ENCODE assay signal across 8 cellular contexts in the genomic region with DNA sequence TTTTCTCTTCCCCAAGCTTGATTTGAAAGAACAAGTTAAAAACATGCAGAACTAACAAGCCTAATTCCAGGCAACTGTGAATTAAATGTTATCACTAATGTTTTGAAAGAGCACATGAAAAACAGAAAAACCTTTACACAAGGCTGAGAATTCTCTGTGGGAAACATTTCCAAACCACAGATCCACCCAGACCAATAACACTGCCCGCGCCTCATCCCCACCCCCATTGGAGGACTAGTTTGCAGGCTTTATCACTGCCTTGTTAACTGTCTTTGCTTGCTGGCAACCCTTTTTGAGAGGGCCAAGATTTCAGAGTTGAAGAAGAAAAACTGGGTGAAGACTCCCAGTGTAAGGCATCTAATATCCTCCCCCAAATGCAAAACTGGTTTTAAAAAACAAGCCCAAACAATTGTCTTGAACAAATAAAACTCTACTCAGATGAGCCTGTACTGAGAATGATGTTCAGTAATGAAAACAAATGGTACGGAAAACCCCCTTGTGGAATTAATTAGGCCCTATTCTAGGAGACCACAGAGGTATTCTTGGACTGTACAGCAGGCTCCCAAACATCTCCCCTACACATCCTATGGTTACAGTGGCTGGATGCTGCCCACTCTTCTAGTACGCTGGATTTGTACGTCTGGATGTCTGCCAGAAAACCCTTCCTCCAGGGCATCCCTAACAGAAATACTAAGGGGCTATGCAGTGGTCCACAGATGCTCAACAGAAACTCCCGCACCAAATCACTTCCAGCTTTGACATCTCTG. TPM values are rescaled to one million over a fixed set of nuclear protein-coding genes. Genes with fewer than 3 reads are reported as not detected.
DNase-seq lines count a peak whose midpoint lies in the region; ATAC-seq and TF ChIP-seq lines count a peak whose summit lies in the region.

No MANE protein-coding gene starts in this region.

- H3K27ac ChIP-seq in mammary epithelial cell (ENCODE audit: insufficient read depth, low read depth, low read length) (no peak overlapping the region), urinary bladder (ENCODE audit: low read depth) (peak overlapping the region; percentile 48), PC-3 (ENCODE audit: low read length) (no peak overlapping the region)

- peaks cover 23% of the 10 kb centered on the region for H3K36me3 ChIP-seq in mammary epithelial cell (ENCODE audit: insufficient read depth, low read length)
- H3K36me3 ChIP-seq in mucosa of stomach (ENCODE audit: control insufficient read depth, insufficient read depth, low read length): no peaks in the 10 kb centered on the region
- peaks cover 2% of the 10 kb centered on the region for H3K36me3 ChIP-seq in urinary bladder (ENCODE audit: insufficient read depth)
- peaks cover 50% of the 10 kb centered on the region for H3K36me3 ChIP-seq in PC-3 (ENCODE audit: low read depth, low read length)

- no peak overlapping the region for H3K9ac ChIP-seq in mammary epithelial cell (ENCODE audit: insufficient read depth, low read length)
- peak overlapping the region; percentile 11 for H3K9ac ChIP-seq in mucosa of stomach (ENCODE audit: low read length)
- no peak overlapping the region for H3K9ac ChIP-seq in PC-3 (ENCODE audit: low read length)

- no peak for ATAC-seq in PC-3
- no peak for ATAC-seq in GM18519 (IDR thresholded peaks at IDR 0.05; ENCODE audit: low FRiP score, unreplicated experiment)

- in situ Hi-C loops in mammary epithelial cell (cut with MboI; ENCODE audit: low sequenced_read_pairs in 2 of 2): no loop called here

- H2AFZ ChIP-seq in mammary epithelial cell (ENCODE audit: low read depth, low read length) (no peak overlapping the region), PC-3 (ENCODE audit: low read length) (no peak overlapping the region)

- H3K4me3 Mint-ChIP-seq in activated naive CD4-positive, alpha-beta T cell treated with anti-CD3 and anti-CD28 coated beads, Interleukin-2, amount 10 ng/mL, durations not matched to agents 7 days and 5 days: peak overlapping the region; percentile 8
- no peak overlapping the region for H3K4me3 Mint-ChIP-seq in activated naive CD4-positive, alpha-beta T cell treated with anti-CD3 and anti-CD28 coated beads for 36 hours

- POLR2A ChIA-PET in PC-3 (lab: Charles Lee; ENCODE audit: unreplicated experiment): no interaction called here

- H3K4me3 ChIP-seq in mammary epithelial cell (replicated peaks in 1 of 3; ENCODE audit: insufficient read depth in 1 of 3, low read depth in 2 of 3, low read length in 3 of 3) (no peak overlapping the region), mucosa of stomach (ENCODE audit: low read length) (no peak overlapping the region), urinary bladder (ENCODE audit: low read depth, low read length) (no peak overlapping the region), PC-3 (ENCODE audit: low read length) (no peak overlapping the region)

- H4K20me1 ChIP-seq in mammary epithelial cell (ENCODE audit: insufficient read depth, low read length) (no peaks in the 10 kb centered on the region), PC-3 (ENCODE audit: low read length) (0 out of 2 replicates have a peak, but pooled peaks cover 5% of the 10 kb centered on the region)

- dilution Hi-C loops in mammary epithelial cell (cut with HindIII; ENCODE audit: low sequenced_read_pairs): no loop called here

- H3K4me1 ChIP-seq in mammary epithelial cell (ENCODE audit: insufficient read depth, low read length): peaks cover 13% of the 10 kb centered on the region
- H3K4me1 ChIP-seq in mucosa of stomach (ENCODE audit: control insufficient read depth, insufficient read depth, low read length): peaks cover 53% of the 10 kb centered on the region
- H3K4me1 ChIP-seq in urinary bladder (ENCODE audit: insufficient read depth): peaks cover 1% of the 10 kb centered on the region
- H3K4me1 ChIP-seq in PC-3 (ENCODE audit: insufficient read depth, low read length): peaks cover 16% of the 10 kb centered on the region

- DNase-seq in activated naive CD4-positive, alpha-beta T cell treated with anti-CD3 and anti-CD28 coated beads, Interleukin-2, amount 10 ng/mL, durations not matched to agents 7 days and 5 days: no peak
- DNase-seq in activated naive CD4-positive, alpha-beta T cell treated with anti-CD3 and anti-CD28 coated beads for 36 hours: no peak
- DNase-seq in mammary epithelial cell (peak; percentile 43), PC-3 (no peak), GM10266 (ENCODE audit: extremely low spot score) (no peak)

- H3K4me2 ChIP-seq in mammary epithelial cell (ENCODE audit: insufficient read depth, low read depth, low read length): no peak overlapping the region
- no peak overlapping the region for H3K4me2 ChIP-seq in PC-3 (ENCODE audit: low read length)

- H3K27me3 ChIP-seq in mammary epithelial cell (ENCODE audit: insufficient read depth, low read length): no peaks in the 10 kb centered on the region
- H3K27me3 ChIP-seq in mucosa of stomach (ENCODE audit: control insufficient read depth, insufficient read depth, low read length): no peaks in the 10 kb centered on the region
- H3K27me3 ChIP-seq in PC-3 (ENCODE audit: low read length): no peaks in the 10 kb centered on the region

- CTCF ChIA-PET in activated naive CD4-positive, alpha-beta T cell treated with anti-CD3 and anti-CD28 coated beads, Interleukin-2, amount 10 ng/mL, durations not matched to agents 7 days and 5 days (lab: Charles Lee): no interaction called here
- CTCF ChIA-PET in activated naive CD4-positive, alpha-beta T cell treated with anti-CD3 and anti-CD28 coated beads for 36 hours (lab: Charles Lee): no interaction called here
- CTCF ChIA-PET in mammary epithelial cell (lab: Charles Lee; ENCODE audit: low non-redundant PET): no interaction called here
- CTCF ChIA-PET in PC-3 (lab: Charles Lee): no interaction called here

- peaks cover 75% of the 10 kb centered on the region for H3K36me3 Mint-ChIP-seq in activated naive CD4-positive, alpha-beta T cell treated with anti-CD3 and anti-CD28 coated beads, Interleukin-2, amount 10 ng/mL, durations not matched to agents 7 days and 5 days
- H3K36me3 Mint-ChIP-seq in activated naive CD4-positive, alpha-beta T cell treated with anti-CD3 and anti-CD28 coated beads for 36 hours (ENCODE audit: low read depth): peaks cover 34% of the 10 kb centered on the region

- BruUV-seq in mammary epithelial cell (replicated peaks; lab: Mats Ljungman, UMichigan): no TSS peak
- no TSS peak for BruUV-seq in PC-3 (replicated peaks; lab: Mats Ljungman, UMichigan)

- H3K9me3 Mint-ChIP-seq in activated naive CD4-positive, alpha-beta T cell treated with anti-CD3 and anti-CD28 coated beads, Interleukin-2, amount 10 ng/mL, durations not matched to agents 7 days and 5 days: no peaks in the 10 kb centered on the region
- H3K9me3 Mint-ChIP-seq in activated naive CD4-positive, alpha-beta T cell treated with anti-CD3 and anti-CD28 coated beads for 36 hours: no peaks in the 10 kb centered on the region

- H3K9me3 ChIP-seq in mammary epithelial cell (replicated peaks; ENCODE audit: insufficient read depth, low read length) (no peaks in the 10 kb centered on the region), mucosa of stomach (ENCODE audit: control insufficient read depth, low read length) (no peaks in the 10 kb centered on the region), PC-3 (ENCODE audit: low read length) (no peaks in the 10 kb centered on the region)

- peak overlapping the region; percentile 72 for H3K27ac Mint-ChIP-seq in activated naive CD4-positive, alpha-beta T cell treated with anti-CD3 and anti-CD28 coated beads, Interleukin-2, amount 10 ng/mL, durations not matched to agents 7 days and 5 days
- no peak overlapping the region for H3K27ac Mint-ChIP-seq in activated naive CD4-positive, alpha-beta T cell treated with anti-CD3 and anti-CD28 coated beads for 36 hours

- WGBS in mammary epithelial cell (ENCODE audit: low coverage, missing lambda C conversion rate): 38% methylated on average over 5 of the region's 6 CpGs
- WGBS in urinary bladder: 27% methylated on average over 6 of the region's 6 CpGs

- H3F3A ChIP-seq in PC-3 (ENCODE audit: low read length, unreplicated experiment): no peaks in the 10 kb centered on the region

- no peak for TF ChIP-seq CTCF in mammary epithelial cell (conservative IDR thresholded peaks at IDR 0.05 in 1 of 2, IDR thresholded peaks at IDR 0.05 in 1 of 2; ENCODE audit: extremely low read depth in 1 of 2, insufficient read depth in 1 of 2, low read depth in 1 of 2, low read length in 2 of 2)
- no peak for TF ChIP-seq CTCF in PC-3 (conservative IDR thresholded peaks at IDR 0.05; ENCODE audit: low read depth, low read length)
- no peak for TF ChIP-seq CTCF in GM10266 (IDR thresholded peaks at IDR 0.05; ENCODE audit: control insufficient read depth, insufficient read depth, low read depth, missing control alignments)

- H3K4me1 Mint-ChIP-seq in activated naive CD4-positive, alpha-beta T cell treated with anti-CD3 and anti-CD28 coated beads, Interleukin-2, amount 10 ng/mL, durations not matched to agents 7 days and 5 days: peaks cover 67% of the 10 kb centered on the region
- H3K4me1 Mint-ChIP-seq in activated naive CD4-positive, alpha-beta T cell treated with anti-CD3 and anti-CD28 coated beads for 36 hours (ENCODE audit: low read depth): peaks cover 70% of the 10 kb centered on the region

- no peaks in the 10 kb centered on the region for H3K27me3 Mint-ChIP-seq in activated naive CD4-positive, alpha-beta T cell treated with anti-CD3 and anti-CD28 coated beads, Interleukin-2, amount 10 ng/mL, durations not matched to agents 7 days and 5 days
- H3K27me3 Mint-ChIP-seq in activated naive CD4-positive, alpha-beta T cell treated with anti-CD3 and anti-CD28 coated beads for 36 hours (ENCODE audit: low read depth): no peaks in the 10 kb centered on the region

- no peaks in the 10 kb centered on the region for H3K9me2 ChIP-seq in PC-3 (replicated peaks; ENCODE audit: low read length)

- H3K79me2 ChIP-seq in mammary epithelial cell (ENCODE audit: insufficient read depth, low read length) (peaks cover 77% of the 10 kb centered on the region), PC-3 (ENCODE audit: low read length) (peaks cover 71% of the 10 kb centered on the region)

- intact Hi-C loops in activated naive CD4-positive, alpha-beta T cell treated with anti-CD3 and anti-CD28 coated beads for 36 hours (cut with micrococcal nuclease): no loop called here
- intact Hi-C loops in mammary epithelial cell (cut with micrococcal nuclease): no loop called here
- intact Hi-C loops in PC-3 (cut with micrococcal nuclease): no loop called here

RNA-seq across cellular contexts. Expression of a gene that starts 5.8 kb away (rescaled TPM):
- total RNA-seq in activated naive CD4-positive, alpha-beta T cell treated with anti-CD3 and anti-CD28 coated beads for 36 hours: 10 to 100 TPM; 67.9 to 75.1 TPM
- total RNA-seq in mammary epithelial cell (10 to 100 TPM; 36.0 to 84.7 TPM), urinary bladder (37.3 TPM), PC-3 (2014; rRNA removed) (58.8 and 68.9 TPM in 2 replicates)
- polyA plus RNA-seq in mammary epithelial cell (70.4 TPM), urinary bladder (58.4 TPM)
- 31.1 TPM for polyA minus RNA-seq in mammary epithelial cell
